Comparison of ENCODE assay signal across 19 cellular contexts in genomic region chr3:172174396-172175253, GRCh38.
DNase-seq lines count a peak whose midpoint lies in the region; ATAC-seq, FAIRE-seq and TF ChIP-seq lines count a peak whose summit lies in the region.
"Had no signal": no experiment of that assay in that cellular context is flagged by ENCODE, and none has a peak within 500 bp of the region (broad histone marks: within the 10 kb centered on the region; RNA-seq: fewer than 3 reads in every experiment).

No MANE protein-coding gene starts in this region.

- H3K4me1 ChIP-seq in K562 (replicated peaks in 1 of 2; ENCODE audit: control insufficient read depth in 2 of 2, insufficient read depth in 2 of 2, low read length in 2 of 2) (peaks cover 0 to 5% of the 10 kb centered on the region in 2 experiments; a peak in 4 of 5 replicates), rectal smooth muscle tissue (ENCODE audit: control insufficient read depth, insufficient read depth, low read length) (peaks cover 8% of the 10 kb centered on the region), uterus (peaks cover under 1 to 5% of the 10 kb centered on the region in 2 donors), upper lobe of right lung (peaks cover 40% of the 10 kb centered on the region)

- H3K36me3 Mint-ChIP-seq in HFFc6 (ENCODE audit: low read depth), result peaks cover 10% of the 10 kb centered on the region

- no peak for TF ChIP-seq RAD21 in K562 (CRISPR knock-in tag; conservative IDR thresholded peaks at IDR 0.05 in 1 of 2, IDR thresholded peaks at IDR 0.05 in 1 of 2)

- no peak overlapping the region for H3K4me3 ChIP-seq in K562
- peak overlapping the region; percentile 28 for H3K4me3 ChIP-seq in rectal smooth muscle tissue (ENCODE audit: low read length)
- H3K4me3 ChIP-seq in uterus, result no peak overlapping the region
- H3K4me3 ChIP-seq in upper lobe of right lung, result no peak overlapping the region
- H3K4me3 ChIP-seq: breast epithelium, GM12878, lung had no signal

- POLR2A ChIA-PET in K562 (lab: Yijun Ruan, JAX), result no interaction called here

- H3K27ac ChIP-seq in K562 (ENCODE audit: extremely low read depth, low read depth, low read length), result peak overlapping the region; percentile 24; the same call in 1 of the 3 replicates
- H3K27ac ChIP-seq in rectal smooth muscle tissue (ENCODE audit: low read depth, low read length), result no peak overlapping the region
- peak overlapping the region in 1 of 2 donors; percentile 20 for H3K27ac ChIP-seq in uterus
- H3K27ac ChIP-seq in upper lobe of right lung, result no peak overlapping the region
- H3K27ac ChIP-seq: breast epithelium, epithelial cell of prostate, KMS-11 had no signal

- no peaks in the 10 kb centered on the region for H4K20me1 ChIP-seq in K562 (replicated peaks; ENCODE audit: control insufficient read depth, insufficient read depth, low read length)

- H3K36me3 ChIP-seq in K562 (ENCODE audit: control insufficient read depth, insufficient read depth, low read length) (peaks cover 5% of the 10 kb centered on the region; the same call in 2 of the 3 replicates), rectal smooth muscle tissue (ENCODE audit: control insufficient read depth, insufficient read depth, low read length) (no peaks in the 10 kb centered on the region), uterus (no peaks in the 10 kb centered on the region), upper lobe of right lung (no peaks in the 10 kb centered on the region)
- H3K36me3 ChIP-seq: breast epithelium had no signal

- H3K9ac ChIP-seq in K562 (ENCODE audit: insufficient read depth in 1 of 2, low read depth in 2 of 2, low read length in 2 of 2) (no peak overlapping the region), rectal smooth muscle tissue (ENCODE audit: low read length) (no peak overlapping the region)
- H3K9ac ChIP-seq: KMS-11 had no signal

- H3K4me3 Mint-ChIP-seq in HFFc6, result no peak overlapping the region
- H3K4me3 Mint-ChIP-seq: CD4-positive, CD25-positive, alpha-beta regulatory T cell had no signal

- no peak for FAIRE-seq in K562 (lab: Jason Lieb, UNC)
- peak; percentile 87 for FAIRE-seq in islet of Langerhans (lab: Jason Lieb, UNC)

- peaks cover 80% of the 10 kb centered on the region for H3K4me1 Mint-ChIP-seq in HFFc6 (ENCODE audit: low read depth)

- peak overlapping the region; percentile 54 for H3K27ac Mint-ChIP-seq in HFFc6
- H3K27ac Mint-ChIP-seq: CD4-positive, CD25-positive, alpha-beta regulatory T cell had no signal

- intact Hi-C loops in K562 (cut with micrococcal nuclease), result no loop called here
- intact Hi-C loops in uterus (cut with DNase I; ENCODE audit: low total_unique reads), result no loop called here
- intact Hi-C loops in upper lobe of right lung (cut with DNase I), result no loop called here

- H2AFZ ChIP-seq in K562 (ENCODE audit: low read depth, low read length), result no peak overlapping the region

- no peak for TF ChIP-seq EP300 in K562 (IDR thresholded peaks at IDR 0.05; ENCODE audit: low read length)

- no peak for TF ChIP-seq POLR2A in K562 (conservative IDR thresholded peaks at IDR 0.05)
- no peak for TF ChIP-seq POLR2A in uterus (IDR thresholded peaks at IDR 0.05)

- H3K79me2 ChIP-seq in K562 (ENCODE audit: control insufficient read depth, insufficient read depth, low read length), result peaks cover 44% of the 10 kb centered on the region

- no peaks in the 10 kb centered on the region for H3K27me3 Mint-ChIP-seq in HFFc6 (ENCODE audit: insufficient read depth)
- H3K27me3 Mint-ChIP-seq: CD4-positive, CD25-positive, alpha-beta regulatory T cell had no signal

- TF ChIP-seq CTCF in HFFc6 (IDR thresholded peaks at IDR 0.05) (no peak), K562 (IDR thresholded peaks at IDR 0.05 in 2 of 3, conservative IDR thresholded peaks at IDR 0.05 in 1 of 3; ENCODE audit: insufficient read depth in 2 of 3, low read depth in 1 of 3, low read length in 3 of 3) (no peak), uterus (IDR thresholded peaks at IDR 0.05) (no peak), upper lobe of right lung (IDR thresholded peaks at IDR 0.05) (no peak)

- DNase-seq in HFFc6 (no peak), K562 (ENCODE audit: extremely low read depth in 1 of 4, low spot score in 3 of 4) (no peak), uterus (no peak), upper lobe of right lung (no peak), NCI-H1436 treated with DMSO at 0.1 percent for 48 hours (lab: John Stamatoyannopoulos, UW) (no peak)
- DNase-seq: activated naive CD4-positive, alpha-beta T cell; CD4-positive, CD25-positive, alpha-beta regulatory T cell; hippocampal formation; NCI-H1930; stimulated activated CD4-positive, alpha-beta T cell treated with anti-CD3 and anti-CD28 coated beads, Interleukin-4, amount 100 ng/mL, for 24 hours; stimulated activated naive CD4-positive, alpha-beta T cell had no signal

- no peak overlapping the region for H3K4me2 ChIP-seq in K562 (ENCODE audit: insufficient read depth, low read length)
- H3K4me2 ChIP-seq: KMS-11 had no signal

- ATAC-seq in K562, result no peak
- ATAC-seq in upper lobe of right lung, result no peak
- ATAC-seq in HG03571 (IDR thresholded peaks at IDR 0.05; ENCODE audit: unreplicated experiment), result no peak
- ATAC-seq: GM12878 had no signal

- no peaks in the 10 kb centered on the region for H3K9me1 ChIP-seq in K562 (ENCODE audit: control insufficient read depth, insufficient read depth, low read length)

- H3K9me3 Mint-ChIP-seq in HFFc6, result peaks cover 4% of the 10 kb centered on the region; the same call in 1 of the 2 replicates
- H3K9me3 Mint-ChIP-seq: CD4-positive, CD25-positive, alpha-beta regulatory T cell had no signal

- in situ Hi-C loops in K562 (cut with MboI), result no loop called here

- 68% methylated on average over 7 of the region's 7 CpGs for WGBS in K562 (ENCODE audit: insufficient coverage, low coverage, missing lambda C conversion rate)

- no peaks in the 10 kb centered on the region for H3K27me3 ChIP-seq in K562 (ENCODE audit: control insufficient read depth in 2 of 2, insufficient read depth in 2 of 2, low read length in 2 of 2)
- H3K27me3 ChIP-seq in rectal smooth muscle tissue (ENCODE audit: control insufficient read depth, insufficient read depth, low read length), result no peaks in the 10 kb centered on the region
- no peaks in the 10 kb centered on the region for H3K27me3 ChIP-seq in uterus
- H3K27me3 ChIP-seq in upper lobe of right lung, result no peaks in the 10 kb centered on the region
- H3K27me3 ChIP-seq: breast epithelium had no signal

- H3K9me3 ChIP-seq in K562 (replicated peaks; ENCODE audit: control insufficient read depth, insufficient read depth, low read depth, low read length) (no peaks in the 10 kb centered on the region), uterus (no peaks in the 10 kb centered on the region), upper lobe of right lung (no peaks in the 10 kb centered on the region)
- H3K9me3 ChIP-seq: breast epithelium had no signal

- CTCF ChIA-PET in K562 (lab: Yijun Ruan, JAX; ENCODE audit: low intra/inter-chr PET ratio), result no interaction called here

- BruUV-seq in K562 (replicated peaks; lab: Mats Ljungman, UMichigan), result no TSS peak

TF ChIP-seq in K562, 482 proteins besides CTCF, POLR2A, EP300 and RAD21:
- TF ChIP-seq CHD4 (IDR thresholded peaks at IDR 0.05; ENCODE audit: insufficient read depth, insufficient replicate concordance, low read depth, low read length, poor library complexity, severe bottlenecking) (no peak), RBM22 (IDR thresholded peaks at IDR 0.05; ENCODE audit: low read depth, low read length, poor library complexity, severe bottlenecking) (peak; percentile 31)
